9 cellular contexts compared by ENCODE assay signal in the genomic region with DNA sequence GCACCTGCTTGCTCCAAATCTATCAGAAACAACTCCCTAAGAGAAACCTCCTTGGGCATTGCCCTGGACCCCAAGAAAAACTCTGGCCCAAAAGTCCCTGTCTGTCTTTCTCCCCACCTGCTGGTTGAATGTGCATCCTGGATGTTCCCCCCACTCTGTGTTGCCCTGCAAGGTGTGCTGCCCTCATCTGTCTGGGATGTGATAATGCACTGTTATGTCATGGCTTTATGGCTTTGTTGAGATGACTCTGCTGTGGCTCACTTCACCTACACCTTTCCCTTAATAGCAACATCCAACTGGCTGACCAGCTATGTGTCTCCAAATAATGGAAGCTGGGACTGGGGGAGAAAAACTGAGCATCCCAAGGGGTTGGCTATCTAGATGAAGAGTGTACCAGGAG. TPM values are rescaled to one million over a fixed set of nuclear protein-coding genes. Genes with fewer than 3 reads are reported as not detected.
DNase-seq lines count a peak whose midpoint lies in the region; TF ChIP-seq lines count a peak whose summit lies in the region.
"Had no signal": no experiment of that assay in that cellular context is flagged by ENCODE, and none has a peak within 500 bp of the region (broad histone marks: within the 10 kb centered on the region; RNA-seq: fewer than 3 reads in every experiment).

No MANE protein-coding gene starts in this region.

- H3K9me3 ChIP-seq in stomach, result peaks cover 12 to 28% (median 18%) of the 10 kb centered on the region in 4 donors

- H3K36me3 ChIP-seq in brain microvascular endothelial cell (replicated peaks) (peaks cover 33% of the 10 kb centered on the region), stomach (peaks cover 31 to 56% (median 46%) of the 10 kb centered on the region in 4 donors)

- TF ChIP-seq POLR2A in stomach (IDR thresholded peaks at IDR 0.05), result no peak

- peaks cover 11 to 27% (median 24%) of the 10 kb centered on the region in 4 donors for H3K4me1 ChIP-seq in stomach

- H3K27me3 ChIP-seq in brain microvascular endothelial cell (replicated peaks) (no peaks in the 10 kb centered on the region), stomach (no peaks in the 10 kb centered on the region)

- intact Hi-C loops in stomach (cut with DNase I; ENCODE audit: low total_unique reads), result no loop called here

- H3K4me3 ChIP-seq in brain microvascular endothelial cell (ENCODE audit: low read depth, low read length), result no peak overlapping the region
- H3K4me3 ChIP-seq in retinal pigment epithelial cell (ENCODE audit: low read length), result no peak overlapping the region
- H3K4me3 ChIP-seq in stomach, result no peak overlapping the region

- TF ChIP-seq CTCF in brain microvascular endothelial cell (IDR thresholded peaks at IDR 0.05; ENCODE audit: low read depth, low read length, missing control alignments) (peak; percentile 21), retinal pigment epithelial cell (conservative IDR thresholded peaks at IDR 0.05; ENCODE audit: low read depth, low read length) (peak; percentile 2), stomach (IDR thresholded peaks at IDR 0.05) (peak in 1 of 7 experiments; percentile 11)

- in situ Hi-C loops in brain microvascular endothelial cell (cut with HindIII; ENCODE audit: low pct_ligation_motif_present, low sequenced_read_pairs), result no loop called here

- DNase-seq in SKM-1 treated with dmso at 0.1 percent for 144 hours (lab: John Stamatoyannopoulos, UW; ENCODE audit: unreplicated experiment) (peak; percentile 6), SKM-1 (lab: John Stamatoyannopoulos, UW; ENCODE audit: unreplicated experiment) (no peak), NCI-H146 (lab: John Stamatoyannopoulos, UW) (peak; percentile 40), brain microvascular endothelial cell (no peak), retinal pigment epithelial cell (ENCODE audit: low read depth) (no peak), NOMO-1 treated with DMSO at 0.1 percent for 48 hours (lab: John Stamatoyannopoulos, UW; ENCODE audit: unreplicated experiment) (no peak), stomach (no peak), cerebellum (ENCODE audit: low spot score) (no peak)
- DNase-seq: effector CD4-positive, alpha-beta T cell had no signal

- TF ChIP-seq EP300 in stomach (IDR thresholded peaks at IDR 0.05), result no peak

- no peak overlapping the region for H3K27ac ChIP-seq in brain microvascular endothelial cell
- H3K27ac ChIP-seq in stomach, result no peak overlapping the region

RNA-seq across cellular contexts. Expression of a gene that starts 2.6 kb away (rescaled TPM):
- 1 to 10 TPM in 4 of 5 donors, not detected in 1; 1.3 to 5.0 (median 2.2) TPM for total RNA-seq in stomach
- 1 to 10 TPM; 2.6 to 2.9 (median 2.9) TPM for polyA plus RNA-seq in stomach
- 8.7 TPM for total RNA-seq in cerebellum

RNA-seq across cellular contexts. Expression of a gene that starts 19.0 kb away (rescaled TPM):
- 1 to 10 TPM in 3 of 5 donors, not detected in 2; 6.7 to 10.0 (median 8.1) TPM for total RNA-seq in stomach
- polyA plus RNA-seq in stomach, result 1 to 10 TPM in 1 of 3 donors, under 1 TPM in 2; 0.60 to 1.8 (median 0.81) TPM
- total RNA-seq in cerebellum, result 23.8 TPM

RNA-seq across cellular contexts. Expression of a gene that starts 25.4 kb away (rescaled TPM):
- 10 to 100 TPM in 2 of 5 donors, 1 to 10 TPM in 2, under 1 TPM in 1; 0.58 to 25.1 (median 7.0) TPM for total RNA-seq in stomach
- 1 to 10 TPM; 2.9 to 3.5 (median 3.4) TPM for polyA plus RNA-seq in stomach
- total RNA-seq in cerebellum, result 23.9 TPM

Comparison
In these comparisons a context has a peak if more than half of its experiments do, and no peak if none do; other contexts are left out.
1. DNase-seq: peak in SKM-1 treated with dmso at 0.1 percent for 144 hours (single experiment) and NCI-H146 (single experiment); none in SKM-1 (single experiment), brain microvascular endothelial cell (single experiment), retinal pigment epithelial cell (single experiment), NOMO-1 treated with DMSO at 0.1 percent for 48 hours (single experiment), stomach (single experiment) and cerebellum (single experiment).